In the genomic region with DNA sequence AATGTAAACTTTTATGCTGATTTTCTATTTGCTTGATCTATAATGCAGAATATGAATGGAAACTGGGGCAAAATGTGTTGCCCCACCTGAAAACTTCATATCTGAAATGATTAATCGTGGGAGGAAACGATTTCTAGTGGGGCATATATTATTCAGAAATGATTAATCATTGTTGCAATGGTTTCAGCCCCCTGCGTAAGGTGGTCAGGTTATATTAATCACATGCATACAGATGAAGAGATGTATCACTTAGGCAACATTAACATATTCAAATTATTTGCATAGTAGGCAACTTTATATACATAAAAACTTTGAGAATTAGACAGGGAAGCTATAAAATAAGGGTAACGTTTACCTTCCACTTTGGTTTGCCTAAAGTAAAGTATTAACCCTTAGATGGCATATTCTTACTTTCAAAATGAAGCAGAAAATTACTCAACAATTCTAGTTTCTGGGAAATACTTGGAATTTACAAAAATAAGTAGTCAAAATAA, we compare ENCODE assay signal across 1 cellular context.
A peak's percentile ranks its signal among the peaks of the same experiment; 100 is the strongest.
TF ChIP-seq lines count a peak whose summit lies in the region.

No MANE protein-coding gene starts in this region.

TF ChIP-seq in K562, 482 proteins besides CTCF, POLR2A, EP300 and RAD21 (continued from another document):
- TF ChIP-seq, protein P1, sequence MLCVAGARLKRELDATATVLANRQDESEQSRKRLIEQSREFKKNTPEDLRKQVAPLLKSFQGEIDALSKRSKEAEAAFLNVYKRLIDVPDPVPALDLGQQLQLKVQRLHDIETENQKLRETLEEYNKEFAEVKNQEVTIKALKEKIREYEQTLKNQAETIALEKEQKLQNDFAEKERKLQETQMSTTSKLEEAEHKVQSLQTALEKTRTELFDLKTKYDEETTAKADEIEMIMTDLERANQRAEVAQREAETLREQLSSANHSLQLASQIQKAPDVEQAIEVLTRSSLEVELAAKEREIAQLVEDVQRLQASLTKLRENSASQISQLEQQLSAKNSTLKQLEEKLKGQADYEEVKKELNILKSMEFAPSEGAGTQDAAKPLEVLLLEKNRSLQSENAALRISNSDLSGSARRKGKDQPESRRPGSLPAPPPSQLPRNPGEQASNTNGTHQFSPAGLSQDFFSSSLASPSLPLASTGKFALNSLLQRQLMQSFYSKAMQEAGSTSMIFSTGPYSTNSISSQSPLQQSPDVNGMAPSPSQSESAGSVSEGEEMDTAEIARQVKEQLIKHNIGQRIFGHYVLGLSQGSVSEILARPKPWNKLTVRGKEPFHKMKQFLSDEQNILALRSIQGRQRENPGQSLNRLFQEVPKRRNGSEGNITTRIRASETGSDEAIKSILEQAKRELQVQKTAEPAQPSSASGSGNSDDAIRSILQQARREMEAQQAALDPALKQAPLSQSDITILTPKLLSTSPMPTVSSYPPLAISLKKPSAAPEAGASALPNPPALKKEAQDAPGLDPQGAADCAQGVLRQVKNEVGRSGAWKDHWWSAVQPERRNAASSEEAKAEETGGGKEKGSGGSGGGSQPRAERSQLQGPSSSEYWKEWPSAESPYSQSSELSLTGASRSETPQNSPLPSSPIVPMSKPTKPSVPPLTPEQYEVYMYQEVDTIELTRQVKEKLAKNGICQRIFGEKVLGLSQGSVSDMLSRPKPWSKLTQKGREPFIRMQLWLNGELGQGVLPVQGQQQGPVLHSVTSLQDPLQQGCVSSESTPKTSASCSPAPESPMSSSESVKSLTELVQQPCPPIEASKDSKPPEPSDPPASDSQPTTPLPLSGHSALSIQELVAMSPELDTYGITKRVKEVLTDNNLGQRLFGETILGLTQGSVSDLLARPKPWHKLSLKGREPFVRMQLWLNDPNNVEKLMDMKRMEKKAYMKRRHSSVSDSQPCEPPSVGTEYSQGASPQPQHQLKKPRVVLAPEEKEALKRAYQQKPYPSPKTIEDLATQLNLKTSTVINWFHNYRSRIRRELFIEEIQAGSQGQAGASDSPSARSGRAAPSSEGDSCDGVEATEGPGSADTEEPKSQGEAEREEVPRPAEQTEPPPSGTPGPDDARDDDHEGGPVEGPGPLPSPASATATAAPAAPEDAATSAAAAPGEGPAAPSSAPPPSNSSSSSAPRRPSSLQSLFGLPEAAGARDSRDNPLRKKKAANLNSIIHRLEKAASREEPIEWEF (CRISPR knock-in tag; IDR thresholded peaks at IDR 0.05): no peak
- no peak for TF ChIP-seq CEBPB (tag; IDR thresholded peaks at IDR 0.05)
- no peak for TF ChIP-seq MCM5 (IDR thresholded peaks at IDR 0.05; ENCODE audit: low read depth)
- TF ChIP-seq ZNF316 (IDR thresholded peaks at IDR 0.05): peak; percentile 69
- no peak for TF ChIP-seq KAT7 (CRISPR knock-in tag; IDR thresholded peaks at IDR 0.05; ENCODE audit: borderline replicate concordance)
- TF ChIP-seq, protein P2, sequence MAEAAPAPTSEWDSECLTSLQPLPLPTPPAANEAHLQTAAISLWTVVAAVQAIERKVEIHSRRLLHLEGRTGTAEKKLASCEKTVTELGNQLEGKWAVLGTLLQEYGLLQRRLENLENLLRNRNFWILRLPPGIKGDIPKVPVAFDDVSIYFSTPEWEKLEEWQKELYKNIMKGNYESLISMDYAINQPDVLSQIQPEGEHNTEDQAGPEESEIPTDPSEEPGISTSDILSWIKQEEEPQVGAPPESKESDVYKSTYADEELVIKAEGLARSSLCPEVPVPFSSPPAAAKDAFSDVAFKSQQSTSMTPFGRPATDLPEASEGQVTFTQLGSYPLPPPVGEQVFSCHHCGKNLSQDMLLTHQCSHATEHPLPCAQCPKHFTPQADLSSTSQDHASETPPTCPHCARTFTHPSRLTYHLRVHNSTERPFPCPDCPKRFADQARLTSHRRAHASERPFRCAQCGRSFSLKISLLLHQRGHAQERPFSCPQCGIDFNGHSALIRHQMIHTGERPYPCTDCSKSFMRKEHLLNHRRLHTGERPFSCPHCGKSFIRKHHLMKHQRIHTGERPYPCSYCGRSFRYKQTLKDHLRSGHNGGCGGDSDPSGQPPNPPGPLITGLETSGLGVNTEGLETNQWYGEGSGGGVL (CRISPR knock-in tag; IDR thresholded peaks at IDR 0.05): no peak
- TF ChIP-seq C11orf30 (IDR thresholded peaks at IDR 0.05; ENCODE audit: low read depth): peak; percentile 27; the same call in 1 of the 2 replicates
- no peak for TF ChIP-seq ZNF764 (CRISPR knock-in tag; IDR thresholded peaks at IDR 0.05; ENCODE audit: low read depth)
- no peak for TF ChIP-seq RBM15 (IDR thresholded peaks at IDR 0.05; ENCODE audit: insufficient read depth, low read length)
- no peak for TF ChIP-seq TAF1 (IDR thresholded peaks at IDR 0.05; ENCODE audit: control insufficient read depth, extremely low read depth, insufficient read depth, low read length, severe bottlenecking)
- no peak for TF ChIP-seq ZZZ3 (IDR thresholded peaks at IDR 0.05)
